8 cellular contexts compared by ENCODE assay signal in the genomic region with DNA sequence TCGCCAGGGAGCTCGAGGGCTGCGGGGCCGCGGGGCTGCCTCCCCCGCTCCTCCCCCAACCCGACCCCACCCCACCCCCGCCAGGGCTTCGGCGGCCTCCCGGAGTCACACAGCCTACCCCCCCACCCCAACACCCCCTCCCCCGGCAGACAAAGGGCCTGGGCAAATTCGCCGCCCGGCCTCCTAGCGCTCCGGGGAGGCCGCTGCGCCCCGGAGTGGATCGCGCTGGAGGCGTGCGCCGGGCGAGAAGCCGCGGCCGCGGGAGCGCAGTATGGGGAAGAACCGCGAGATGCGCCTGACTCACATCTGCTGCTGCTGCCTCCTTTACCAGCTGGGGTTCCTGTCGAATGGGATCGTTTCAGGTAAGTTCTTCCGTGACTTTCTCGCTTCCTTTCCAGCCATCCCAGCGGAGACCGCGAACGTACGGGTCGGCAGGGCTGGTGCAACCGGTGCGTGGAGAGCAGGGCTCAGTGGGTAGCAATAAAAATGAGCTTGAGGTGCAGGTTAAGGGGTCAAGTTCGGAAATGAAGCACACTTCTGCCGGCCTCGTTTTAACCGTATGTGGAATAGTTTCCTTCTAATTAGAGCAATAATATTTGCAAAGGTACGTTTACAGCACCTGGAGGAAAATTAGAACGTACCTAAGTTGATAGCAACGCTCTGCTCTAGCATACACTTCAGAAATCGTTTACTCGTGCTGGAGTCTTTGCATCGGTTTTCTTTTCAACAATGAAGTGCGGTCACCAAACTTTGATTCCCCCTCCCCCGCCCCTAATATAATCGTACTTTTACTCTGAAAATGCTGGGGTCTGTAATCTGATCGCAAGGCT.
A peak's percentile ranks its signal among the peaks of the same experiment; 100 is the strongest.
DNase-seq lines count a peak whose midpoint lies in the region; ATAC-seq lines count a peak whose summit lies in the region.

A gene with protein sequence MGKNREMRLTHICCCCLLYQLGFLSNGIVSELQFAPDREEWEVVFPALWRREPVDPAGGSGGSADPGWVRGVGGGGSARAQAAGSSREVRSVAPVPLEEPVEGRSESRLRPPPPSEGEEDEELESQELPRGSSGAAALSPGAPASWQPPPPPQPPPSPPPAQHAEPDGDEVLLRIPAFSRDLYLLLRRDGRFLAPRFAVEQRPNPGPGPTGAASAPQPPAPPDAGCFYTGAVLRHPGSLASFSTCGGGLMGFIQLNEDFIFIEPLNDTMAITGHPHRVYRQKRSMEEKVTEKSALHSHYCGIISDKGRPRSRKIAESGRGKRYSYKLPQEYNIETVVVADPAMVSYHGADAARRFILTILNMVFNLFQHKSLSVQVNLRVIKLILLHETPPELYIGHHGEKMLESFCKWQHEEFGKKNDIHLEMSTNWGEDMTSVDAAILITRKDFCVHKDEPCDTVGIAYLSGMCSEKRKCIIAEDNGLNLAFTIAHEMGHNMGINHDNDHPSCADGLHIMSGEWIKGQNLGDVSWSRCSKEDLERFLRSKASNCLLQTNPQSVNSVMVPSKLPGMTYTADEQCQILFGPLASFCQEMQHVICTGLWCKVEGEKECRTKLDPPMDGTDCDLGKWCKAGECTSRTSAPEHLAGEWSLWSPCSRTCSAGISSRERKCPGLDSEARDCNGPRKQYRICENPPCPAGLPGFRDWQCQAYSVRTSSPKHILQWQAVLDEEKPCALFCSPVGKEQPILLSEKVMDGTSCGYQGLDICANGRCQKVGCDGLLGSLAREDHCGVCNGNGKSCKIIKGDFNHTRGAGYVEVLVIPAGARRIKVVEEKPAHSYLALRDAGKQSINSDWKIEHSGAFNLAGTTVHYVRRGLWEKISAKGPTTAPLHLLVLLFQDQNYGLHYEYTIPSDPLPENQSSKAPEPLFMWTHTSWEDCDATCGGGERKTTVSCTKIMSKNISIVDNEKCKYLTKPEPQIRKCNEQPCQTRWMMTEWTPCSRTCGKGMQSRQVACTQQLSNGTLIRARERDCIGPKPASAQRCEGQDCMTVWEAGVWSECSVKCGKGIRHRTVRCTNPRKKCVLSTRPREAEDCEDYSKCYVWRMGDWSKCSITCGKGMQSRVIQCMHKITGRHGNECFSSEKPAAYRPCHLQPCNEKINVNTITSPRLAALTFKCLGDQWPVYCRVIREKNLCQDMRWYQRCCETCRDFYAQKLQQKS (plus strand): TSS at position 178 of the 830 bp plus-strand sequence. CDS start 94 bp downstream, at position 272.

- ATAC-seq in HG02981 (IDR thresholded peaks at IDR 0.05; ENCODE audit: unreplicated experiment) (peak; percentile 49), GM21381 (IDR thresholded peaks at IDR 0.05; ENCODE audit: unreplicated experiment) (no peak), GM21515 (IDR thresholded peaks at IDR 0.05; ENCODE audit: unreplicated experiment) (no peak)

- DNase-seq in GM03348 (ENCODE audit: low spot score), result peak; percentile 69
- DNase-seq in UCSD-AML1 (lab: John Stamatoyannopoulos, UW; ENCODE audit: unreplicated experiment), result peak; percentile 3
- peak; percentile 18 for DNase-seq in fibroblast of the conjunctiva (ENCODE audit: low read depth)
- DNase-seq in nucleus accumbens (lab: John Stamatoyannopoulos, UW), result peak in 37 of 56 donors; percentile 0 to 65 (median 29)
- no peak for DNase-seq in NCI-H1092 (lab: John Stamatoyannopoulos, UW)
